In genomic region chr7:119694506-119694905, GRCh38 we compare ENCODE assay signal across 20 cellular contexts.
"Had no signal": no experiment of that assay in that cellular context is flagged by ENCODE, and none has a peak within 500 bp of the region (broad histone marks: within the 10 kb centered on the region; RNA-seq: fewer than 3 reads in every experiment).

No MANE protein-coding gene starts in this region.

- H3K4me1 ChIP-seq: Peyer's patch, SJSA1 had no signal

- H2AFZ ChIP-seq: PC-9 had no signal

- DNase-seq: IMR-90, Karpas-422, KG1, MM.1S, NCI-H1092 treated with DMSO at 0.1 percent for 48 hours, NCI-H1436, NCI-H187, NCI-H2029, NCI-H2081 treated with DMSO at 0.1 percent for 48 hours, NCI-H2227 treated with DMSO at 0.1 percent for 48 hours, NCI-H524, NCI-H526 treated with DMSO at 0.1 percent for 48 hours, NCI-H748 treated with DMSO at 0.1 percent for 48 hours, PC-9, Peyer's patch, Right ventricle myocardium superior, RPMI8226, SIG-M5 had no signal

- H3K36me3 ChIP-seq: Peyer's patch, SJSA1 had no signal

- H3K4me3 ChIP-seq: PC-9, Peyer's patch, SJSA1, SK-N-MC had no signal

- H3K4me2 ChIP-seq: PC-9 had no signal

- H3K27ac ChIP-seq: PC-9, Peyer's patch, SJSA1, SK-N-MC had no signal

- H3K27me3 ChIP-seq: Peyer's patch, SJSA1 had no signal

- H3K9me3 ChIP-seq: Peyer's patch had no signal
